ENCODE assay signal across 9 cellular contexts in the genomic region with DNA sequence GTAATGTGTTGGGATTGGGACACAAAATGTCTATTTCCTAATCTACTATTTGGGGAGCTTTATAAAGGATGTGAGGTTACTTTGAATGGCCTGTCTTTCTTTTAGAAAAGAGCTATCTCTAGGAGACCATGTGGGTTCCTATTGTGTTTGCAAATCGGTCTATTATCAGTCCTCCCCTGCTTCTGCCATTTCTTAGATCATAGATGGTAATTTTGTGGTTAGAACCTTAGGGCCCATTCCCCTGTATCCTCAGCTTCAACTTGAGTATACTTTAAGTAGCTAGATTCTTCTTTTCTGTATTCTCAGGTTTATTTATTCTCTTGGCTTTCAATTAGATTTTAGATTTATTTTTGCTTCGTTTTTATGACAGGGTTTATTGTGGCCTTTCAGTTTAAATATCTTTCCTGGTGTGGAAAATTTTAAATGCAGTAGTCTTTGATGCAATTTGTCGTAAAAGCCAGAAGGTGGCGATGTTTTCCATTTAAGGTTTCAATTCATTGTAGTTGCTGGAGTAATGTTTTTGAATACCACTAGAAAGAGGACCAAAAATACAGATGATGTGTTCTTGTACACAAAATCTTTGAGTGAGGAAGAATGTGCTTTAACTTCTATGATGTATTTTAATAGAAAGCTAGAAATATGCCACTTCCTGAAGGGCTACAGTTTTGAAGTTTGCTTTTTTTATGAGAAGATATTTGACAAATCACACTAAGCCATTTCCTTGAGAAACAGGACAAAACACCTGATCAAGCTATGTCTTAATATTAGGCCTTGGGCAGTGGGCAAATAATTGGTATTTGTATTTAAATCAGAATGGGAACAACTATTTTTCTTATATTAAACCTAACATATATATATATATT. TPM values are rescaled to one million over a fixed set of nuclear protein-coding genes. Genes with fewer than 3 reads are reported as not detected.
A peak's percentile ranks its signal among the peaks of the same experiment; 100 is the strongest.
DNase-seq lines count a peak whose midpoint lies in the region; FAIRE-seq and TF ChIP-seq lines count a peak whose summit lies in the region.
"Had no signal": no experiment of that assay in that cellular context is flagged by ENCODE, and none has a peak within 500 bp of the region (broad histone marks: within the 10 kb centered on the region; RNA-seq: fewer than 3 reads in every experiment).

No MANE protein-coding gene starts in this region.

- no peak for DNase-seq in activated T-cell treated with anti-CD3 and anti-CD28 coated beads, Interleukin-2, amount 50 U/mL, for 24 hours
- DNase-seq in activated T-cell treated with anti-CD3 and anti-CD28 coated beads for 4 hours (no peak), HFFc6 (peak; percentile 46), NCI-H1436 treated with DMSO at 0.1 percent for 48 hours (lab: John Stamatoyannopoulos, UW) (peak; percentile 24), fibroblast of the conjunctiva (ENCODE audit: low read depth) (peak; percentile 50), putamen (ENCODE audit: low spot score) (peak; percentile 73), activated gamma-delta T cell treated with Interleukin-2 at 50 U/mL for 16 hours (no peak)

- peak; percentile 90 for TF ChIP-seq CTCF in HFFc6 (IDR thresholded peaks at IDR 0.05)

- H3K36me3 Mint-ChIP-seq in activated T-cell treated with anti-CD3 and anti-CD28 coated beads, Interleukin-2, amount 50 U/mL, for 24 hours (ENCODE audit: low read depth) = peaks cover 10% of the 10 kb centered on the region
- no peaks in the 10 kb centered on the region for H3K36me3 Mint-ChIP-seq in HFFc6 (ENCODE audit: low read depth)

- no peaks in the 10 kb centered on the region for H3K27me3 Mint-ChIP-seq in activated T-cell treated with anti-CD3 and anti-CD28 coated beads, Interleukin-2, amount 50 U/mL, for 24 hours
- no peaks in the 10 kb centered on the region for H3K27me3 Mint-ChIP-seq in HFFc6 (ENCODE audit: insufficient read depth)
- H3K27me3 Mint-ChIP-seq: stimulated activated naive CD8-positive, alpha-beta T cell treated with anti-CD3 and anti-CD28 coated beads, Interleukin-15, Interleukin-2, amounts not matched to agents 100 ng/mL and 50 ng/mL, for 24 hours had no signal

- peak overlapping the region; percentile 2 for H3K27ac Mint-ChIP-seq in activated T-cell treated with anti-CD3 and anti-CD28 coated beads, Interleukin-2, amount 50 U/mL, for 24 hours
- no peak overlapping the region for H3K27ac Mint-ChIP-seq in HFFc6
- H3K27ac Mint-ChIP-seq: stimulated activated naive CD8-positive, alpha-beta T cell treated with anti-CD3 and anti-CD28 coated beads, Interleukin-15, Interleukin-2, amounts not matched to agents 100 ng/mL and 50 ng/mL, for 24 hours had no signal

- H3K4me3 Mint-ChIP-seq in activated T-cell treated with anti-CD3 and anti-CD28 coated beads, Interleukin-2, amount 50 U/mL, for 24 hours = no peak overlapping the region
- no peak overlapping the region for H3K4me3 Mint-ChIP-seq in HFFc6
- H3K4me3 Mint-ChIP-seq: stimulated activated naive CD8-positive, alpha-beta T cell treated with anti-CD3 and anti-CD28 coated beads, Interleukin-15, Interleukin-2, amounts not matched to agents 100 ng/mL and 50 ng/mL, for 24 hours had no signal

- peaks cover 55% of the 10 kb centered on the region for H3K4me1 Mint-ChIP-seq in activated T-cell treated with anti-CD3 and anti-CD28 coated beads, Interleukin-2, amount 50 U/mL, for 24 hours (ENCODE audit: low read depth)
- H3K4me1 Mint-ChIP-seq in HFFc6 (ENCODE audit: low read depth) = peaks cover 50% of the 10 kb centered on the region

- no peaks in the 10 kb centered on the region for H3K9me3 Mint-ChIP-seq in activated T-cell treated with anti-CD3 and anti-CD28 coated beads, Interleukin-2, amount 50 U/mL, for 24 hours
- H3K9me3 Mint-ChIP-seq in HFFc6 = no peaks in the 10 kb centered on the region
- H3K9me3 Mint-ChIP-seq: stimulated activated naive CD8-positive, alpha-beta T cell treated with anti-CD3 and anti-CD28 coated beads, Interleukin-15, Interleukin-2, amounts not matched to agents 100 ng/mL and 50 ng/mL, for 24 hours had no signal

- peak; percentile 96 for FAIRE-seq in TTC549 (lab: Jason Lieb, UNC)

RNA-seq across cellular contexts. Expression of a gene that starts 20.3 kb away (rescaled TPM):
- 10 to 100 TPM; 30.7 to 40.6 (median 34.0) TPM for total RNA-seq in HFFc6 (2021; fragmentation: NEBNext Ultra II Directional; extraction: Animal tissue kit (Norgen Biotek cat#: 25700))

Comparison
In these comparisons a context has a peak if more than half of its experiments do, and no peak if none do; other contexts are left out.
1. DNase-seq: peak in HFFc6 (single experiment), NCI-H1436 treated with DMSO at 0.1 percent for 48 hours (single experiment), fibroblast of the conjunctiva (single experiment) and putamen (single experiment); none in activated T-cell treated with anti-CD3 and anti-CD28 coated beads, Interleukin-2, amount 50 U/mL, for 24 hours (single experiment), activated T-cell treated with anti-CD3 and anti-CD28 coated beads for 4 hours (single experiment) and activated gamma-delta T cell treated with Interleukin-2 at 50 U/mL for 16 hours (single experiment).